In the genomic region with DNA sequence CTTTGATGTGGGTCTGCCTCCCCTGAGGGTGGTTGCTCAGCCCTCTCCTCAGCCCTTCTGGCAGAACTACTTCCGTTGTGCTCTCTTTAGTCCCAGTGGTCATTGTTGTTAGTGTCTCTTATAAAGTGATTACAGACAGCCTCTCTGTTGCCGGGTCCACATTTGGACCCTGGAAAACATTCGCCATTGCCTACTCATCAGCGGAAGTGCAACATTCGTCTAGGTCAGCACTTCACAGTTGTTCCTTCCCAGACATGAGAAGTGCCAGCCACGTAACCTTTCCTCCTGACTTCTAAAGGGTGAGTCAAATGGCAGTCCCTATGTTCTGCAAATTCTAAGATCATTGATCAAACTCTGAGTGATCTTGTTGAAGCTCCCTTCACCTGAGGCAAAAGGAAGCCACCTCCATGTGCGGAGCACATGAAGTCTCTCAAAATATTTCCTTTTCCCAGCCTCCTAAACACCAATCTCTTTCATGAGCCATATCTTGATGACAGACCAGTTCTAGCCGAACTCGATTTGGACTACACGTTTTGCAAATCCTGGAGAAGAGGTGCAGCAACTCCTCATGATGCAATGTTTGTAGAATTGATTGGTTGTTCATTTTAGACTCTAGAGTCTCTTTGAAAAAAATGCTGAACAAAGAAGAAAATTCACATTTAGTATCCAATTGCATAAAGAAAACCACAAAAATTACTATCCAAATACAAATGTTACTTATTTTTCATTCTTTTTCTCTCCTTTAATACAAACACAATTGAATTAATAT, we compare ENCODE assay signal across 2 cellular contexts.
TF ChIP-seq lines count a peak whose summit lies in the region.

No MANE protein-coding gene starts in this region.

TF ChIP-seq in H1, 55 proteins besides CTCF, POLR2A, EP300 and RAD21:
- no peak for TF ChIP-seq CTBP2 (IDR thresholded peaks at IDR 0.05; ENCODE audit: borderline replicate concordance, insufficient read depth, insufficient read length, low read length)
- no peak for TF ChIP-seq RBBP5 (IDR thresholded peaks at IDR 0.05; ENCODE audit: borderline replicate concordance, low read depth, low read length)
- no peak for TF ChIP-seq RNF2 (IDR thresholded peaks at IDR 0.05; ENCODE audit: borderline replicate concordance, low read depth, low read length, missing control alignments, poor library complexity, severe bottlenecking)
- no peak for TF ChIP-seq SIX5 (IDR thresholded peaks at IDR 0.05; ENCODE audit: low read depth, low read length)
- no peak for TF ChIP-seq BRCA1 (IDR thresholded peaks at IDR 0.05; ENCODE audit: low read depth, low read length)

TF ChIP-seq in HepG2, 621 proteins besides CTCF, POLR2A, EP300 and RAD21:
- TF ChIP-seq JUNB (CRISPR knock-in tag; IDR thresholded peaks at IDR 0.05; ENCODE audit: borderline replicate concordance), result no peak
- TF ChIP-seq, protein P1, sequence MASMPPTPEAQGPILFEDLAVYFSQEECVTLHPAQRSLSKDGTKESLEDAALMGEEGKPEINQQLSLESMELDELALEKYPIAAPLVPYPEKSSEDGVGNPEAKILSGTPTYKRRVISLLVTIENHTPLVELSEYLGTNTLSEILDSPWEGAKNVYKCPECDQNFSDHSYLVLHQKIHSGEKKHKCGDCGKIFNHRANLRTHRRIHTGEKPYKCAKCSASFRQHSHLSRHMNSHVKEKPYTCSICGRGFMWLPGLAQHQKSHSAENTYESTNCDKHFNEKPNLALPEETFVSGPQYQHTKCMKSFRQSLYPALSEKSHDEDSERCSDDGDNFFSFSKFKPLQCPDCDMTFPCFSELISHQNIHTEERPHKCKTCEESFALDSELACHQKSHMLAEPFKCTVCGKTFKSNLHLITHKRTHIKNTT (CRISPR knock-in tag; IDR thresholded peaks at IDR 0.05), result no peak
- no peak for TF ChIP-seq FOXA1 (IDR thresholded peaks at IDR 0.05)
- TF ChIP-seq FOXA1 (CRISPR knock-in tag; IDR thresholded peaks at IDR 0.05), result no peak
- no peak for TF ChIP-seq ISX (CRISPR knock-in tag; conservative IDR thresholded peaks at IDR 0.05)
- no peak for TF ChIP-seq MZF1 (CRISPR knock-in tag; IDR thresholded peaks at IDR 0.05; ENCODE audit: borderline replicate concordance)
- no peak for TF ChIP-seq ZNF143 (CRISPR knock-in tag; IDR thresholded peaks at IDR 0.05)
- TF ChIP-seq ZNF772 (CRISPR knock-in tag; IDR thresholded peaks at IDR 0.05), result no peak
- TF ChIP-seq MAFK (conservative IDR thresholded peaks at IDR 0.05 in 1 of 2, IDR thresholded peaks at IDR 0.05 in 1 of 2; ENCODE audit: low read length in 2 of 2), result peak in 1 of 2 experiments; percentile 55; a peak in 3 of 4 replicates
- no peak for TF ChIP-seq NR1H2 (CRISPR knock-in tag; IDR thresholded peaks at IDR 0.05; ENCODE audit: borderline replicate concordance, low read depth)
- TF ChIP-seq MAFF (IDR thresholded peaks at IDR 0.05; ENCODE audit: low read depth, low read length), result 0 out of 2 replicates have a peak, but pooled peaks have one; percentile 21
- no peak for TF ChIP-seq ZNF260 (CRISPR knock-in tag; IDR thresholded peaks at IDR 0.05; ENCODE audit: borderline replicate concordance, low read depth)
